29 cellular contexts compared by ENCODE assay signal in the genomic region with DNA sequence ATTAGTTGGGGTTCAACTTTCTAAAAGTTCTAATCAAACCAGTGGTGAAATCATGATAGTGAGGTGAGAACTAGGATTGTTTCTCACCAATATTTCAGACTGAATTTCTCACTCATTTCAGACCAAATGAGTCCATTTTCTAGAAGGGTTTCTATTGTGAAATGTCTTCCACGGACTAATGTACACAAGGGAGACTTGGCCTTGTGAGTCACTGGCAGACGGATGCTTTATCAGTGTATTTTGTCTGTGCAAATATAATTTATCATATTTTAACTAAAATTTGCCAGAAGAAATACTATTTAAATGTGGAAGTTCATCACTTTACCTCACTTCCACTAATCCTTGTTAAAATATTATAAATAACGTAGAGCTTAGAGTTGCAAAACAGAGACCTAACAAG.
A peak's percentile ranks its signal among the peaks of the same experiment; 100 is the strongest.
DNase-seq lines count a peak whose midpoint lies in the region; TF ChIP-seq lines count a peak whose summit lies in the region.
"Had no signal": no experiment of that assay in that cellular context is flagged by ENCODE, and none has a peak within 500 bp of the region (broad histone marks: within the 10 kb centered on the region; RNA-seq: fewer than 3 reads in every experiment).

No MANE protein-coding gene starts in this region.

- DNase-seq in EH (ENCODE audit: low read depth) (peak; percentile 9), NCI-H69 (lab: John Stamatoyannopoulos, UW) (peak; percentile 6), epithelial cell of esophagus (ENCODE audit: low read depth) (peak; percentile 71), iris pigment epithelial cell (ENCODE audit: low read depth) (peak; percentile 89), NCI-H2196 (lab: John Stamatoyannopoulos, UW; ENCODE audit: unreplicated experiment) (no peak), H4 (ENCODE audit: low spot score) (no peak), NCI-H1417 (lab: John Stamatoyannopoulos, UW) (no peak), GM13977 (ENCODE audit: low spot score) (no peak)
- DNase-seq: activated CD4-positive, alpha-beta T cell treated with anti-CD3 and anti-CD28 coated beads, Interleukin-2, amount 10 ng/mL, durations not matched to agents 7 days and 5 days; activated effector memory CD4-positive, alpha-beta T cell treated with anti-CD3 and anti-CD28 coated beads, Interleukin-2, amount 50 U/mL, for 16 hours; activated naive CD8-positive, alpha-beta T cell treated with anti-CD3 and anti-CD28 coated beads for 36 hours; activated T-cell treated with anti-CD3 and anti-CD28 coated beads, Interleukin-2, amount 50 U/mL, for 1 hour; BE2C; caudate nucleus; CD8-positive, alpha-beta T cell; DMS 273 treated with DMSO at 0.1 percent for 48 hours; effector memory CD8-positive, alpha-beta T cell; erythroblast; hippocampal formation; left colon; NCI-H146; NCI-H446; NCI-H774; stimulated activated CD4-positive, alpha-beta T cell treated with anti-CD3 and anti-CD28 coated beads, Interleukin-4, amount 100 ng/mL, for 1 hour; transverse colon had no signal

- no peak overlapping the region for H3K4me3 ChIP-seq in epithelial cell of esophagus (ENCODE audit: low read length)
- H3K4me3 ChIP-seq: ascending aorta, GM12878, neural progenitor cell, right atrium auricular region, transverse colon had no signal

- no peak for TF ChIP-seq CTCF in epithelial cell of esophagus (IDR thresholded peaks at IDR 0.05; ENCODE audit: insufficient read depth, low read depth, low read length, missing control alignments)
- no peak for TF ChIP-seq CTCF in GM13977 (IDR thresholded peaks at IDR 0.05; ENCODE audit: extremely low read depth, insufficient read depth, missing control alignments)

- in situ Hi-C loops in GM13977 (cut with MboI; ENCODE audit: low pct_unique_long_range_greater_than_20kb, low sequenced_read_pairs, unreplicated experiment) = loop anchor here (25.0 kb wide), 4 partner anchors 198 to 1002 kb away; no protein-coding TSS in a partner anchor

Comparison
In these comparisons a context has a peak if more than half of its experiments do, and no peak if none do; other contexts are left out.
1. DNase-seq: peak in EH (single experiment), NCI-H69 (single experiment), epithelial cell of esophagus (single experiment) and iris pigment epithelial cell (single experiment); none in NCI-H2196 (single experiment), H4 (single experiment), NCI-H1417 (0 of 3) and GM13977 (single experiment).